ENCODE assay signal across 8 cellular contexts in the genomic region with DNA sequence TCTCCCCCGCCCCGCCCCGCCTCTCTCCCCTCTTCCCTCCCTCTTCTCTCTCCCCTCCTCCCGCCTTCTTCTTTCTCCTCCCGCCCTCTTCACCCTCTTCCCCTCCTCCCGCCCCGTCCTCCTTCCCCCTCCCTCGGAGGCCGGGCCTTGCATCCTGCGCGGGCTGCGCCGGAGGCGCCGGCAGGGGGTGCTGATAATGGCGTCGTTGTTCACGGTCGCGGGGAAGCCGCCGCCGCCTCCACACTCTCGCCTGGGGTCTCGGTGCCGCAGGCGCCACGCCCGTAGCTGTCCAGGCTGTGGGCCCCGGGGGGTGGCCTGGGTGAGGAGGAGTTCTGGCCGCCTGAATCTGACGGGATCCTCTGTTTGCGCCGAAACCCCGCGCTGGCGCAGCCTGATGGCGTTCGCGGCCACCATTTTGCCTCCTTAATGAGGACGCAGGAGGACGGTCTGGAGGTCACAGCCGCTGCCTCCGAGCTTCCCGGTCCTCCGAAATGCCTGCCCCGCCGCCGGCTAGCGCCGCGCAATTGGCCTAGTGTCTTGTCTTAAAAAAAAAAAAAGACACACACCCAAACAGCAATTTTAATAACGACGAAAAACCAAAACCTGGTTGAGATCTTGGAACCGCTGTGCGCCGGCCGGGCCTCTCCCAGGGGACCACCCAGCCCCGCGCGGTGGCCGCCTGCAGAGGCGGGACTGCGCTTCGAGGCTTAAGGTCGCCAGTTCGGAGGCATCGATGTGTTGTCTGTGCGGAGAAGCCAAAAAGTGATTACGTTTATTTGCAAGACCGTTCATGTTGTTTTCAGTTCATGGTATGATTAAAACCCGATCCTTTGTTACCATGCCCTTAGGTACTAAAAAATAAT.
DNase-seq lines count a peak whose midpoint lies in the region; ATAC-seq and TF ChIP-seq lines count a peak whose summit lies in the region.

No MANE protein-coding gene starts in this region.

- H3K4me1 ChIP-seq in OCI-LY7 (ENCODE audit: insufficient read depth, low read length, poor library complexity, severe bottlenecking) (peaks cover 30% of the 10 kb centered on the region), mucosa of rectum (ENCODE audit: control insufficient read depth in 2 of 2, insufficient read depth in 2 of 2, low read length in 2 of 2) (peaks cover 7 to 9% of the 10 kb centered on the region in 2 donors)

- H3K27ac ChIP-seq in OCI-LY7 (ENCODE audit: low read depth, low read length, poor library complexity, severe bottlenecking) (peak overlapping the region; percentile 97), mucosa of rectum (ENCODE audit: low read depth in 2 of 2, low read length in 2 of 2) (peak overlapping the region; percentile 100)

- no peaks in the 10 kb centered on the region for H3K9me3 Mint-ChIP-seq in IgD-negative memory B cell

- peak overlapping the region; percentile 99 to 100 for H3K9ac ChIP-seq in mucosa of rectum (ENCODE audit: low read depth in 1 of 2, low read length in 2 of 2)

- H3K9me2 ChIP-seq in OCI-LY7 (ENCODE audit: insufficient read depth, low read length): no peaks in the 10 kb centered on the region

- no peaks in the 10 kb centered on the region for H3K36me3 ChIP-seq in OCI-LY7 (ENCODE audit: insufficient read depth, low read length)
- no peaks in the 10 kb centered on the region for H3K36me3 ChIP-seq in mucosa of rectum (ENCODE audit: control insufficient read depth in 2 of 2, insufficient read depth in 2 of 2, low read length in 2 of 2)

- POLR2A ChIA-PET in OCI-LY7 (lab: Charles Lee): interaction anchor here (0.6 to 4.3 kb wide), 19 partner anchors 12 to 1806 kb away, joined by 3 to 46 read pairs (median 5); partner anchors contain the start of genes COX20 and HNRNPU

- H3K27ac Mint-ChIP-seq in IgD-negative memory B cell: peak overlapping the region; percentile 97 to 100 (median 97)

- H4K20me1 ChIP-seq in OCI-LY7 (ENCODE audit: insufficient read depth, low read length): no peaks in the 10 kb centered on the region

- intact Hi-C loops in OCI-LY7 (cut with micrococcal nuclease; ENCODE audit: unreplicated experiment): loop anchor here (1.0 to 5.0 kb wide), 6 partner anchors 51 to 519 kb away; partner anchors contain the start of genes ADSS2, COX20, DESI2 and HNRNPU

- peak; percentile 75 for TF ChIP-seq CTCF in OCI-LY7 (conservative IDR thresholded peaks at IDR 0.05; ENCODE audit: low read length)
- TF ChIP-seq CTCF in epithelial cell of proximal tubule (conservative IDR thresholded peaks at IDR 0.05; ENCODE audit: low read depth, low read length): peak; percentile 58

- no peaks in the 10 kb centered on the region for H3K36me3 Mint-ChIP-seq in IgD-negative memory B cell

- no peaks in the 10 kb centered on the region for H3K27me3 Mint-ChIP-seq in IgD-negative memory B cell

- peaks cover 35% of the 10 kb centered on the region; the same call in 1 of the 2 replicates for H3K79me2 ChIP-seq in OCI-LY7 (ENCODE audit: insufficient read depth, low read depth, low read length)

- H2AFZ ChIP-seq in OCI-LY7 (ENCODE audit: low read length): peak overlapping the region; percentile 85

- H3K4me2 ChIP-seq in OCI-LY7 (ENCODE audit: low read length): peak overlapping the region; percentile 97

- peaks cover 7 to 12% (median 9%) of the 10 kb centered on the region in 3 donors for H3K4me1 Mint-ChIP-seq in IgD-negative memory B cell

- peak; percentile 98 for DNase-seq in DMS53 (lab: John Stamatoyannopoulos, UW)
- peak; percentile 96 for DNase-seq in OCI-LY7 (ENCODE audit: low spot score)
- DNase-seq in activated T-cell treated with anti-CD3 and anti-CD28 coated beads for 4 hours: peak; percentile 88
- no peak for DNase-seq in epithelial cell of proximal tubule (ENCODE audit: low read depth)
- DNase-seq in stimulated activated CD8-positive, alpha-beta memory T cell treated with anti-CD3 and anti-CD28 coated beads, Interleukin-4, amount 100 ng/mL, for 4 hours (ENCODE audit: low read depth in 2 of 2, low spot score in 1 of 2): peak; percentile 76 to 87

- CTCF ChIA-PET in OCI-LY7 (lab: Charles Lee; ENCODE audit: unreplicated experiment): interaction anchor here (0.9 kb wide), 1 partner anchor 14 kb away, joined by 3 read pairs; no protein-coding TSS in a partner anchor

- H3K27me3 ChIP-seq in mucosa of rectum (ENCODE audit: control insufficient read depth in 2 of 2, insufficient read depth in 2 of 2, low read length in 2 of 2): no peaks in the 10 kb centered on the region

- ATAC-seq in GM21576 (IDR thresholded peaks at IDR 0.05; ENCODE audit: unreplicated experiment): peak; percentile 67

- BruUV-seq in OCI-LY7 (replicated peaks; lab: Mats Ljungman, UMichigan): no TSS peak

- H3K4me3 Mint-ChIP-seq in IgD-negative memory B cell: peak overlapping the region; percentile 91 to 98 (median 96)

- H3K4me3 ChIP-seq in OCI-LY7 (ENCODE audit: low read depth, low read length, poor library complexity, severe bottlenecking): peak overlapping the region; percentile 85
- peak overlapping the region; percentile 75 for H3K4me3 ChIP-seq in epithelial cell of proximal tubule (ENCODE audit: low read depth, low read length)
- peak overlapping the region; percentile 82 to 97 for H3K4me3 ChIP-seq in mucosa of rectum (ENCODE audit: low read length in 2 of 2)

- no peaks in the 10 kb centered on the region for H3K9me3 ChIP-seq in OCI-LY7 (ENCODE audit: low read length)
- H3K9me3 ChIP-seq in mucosa of rectum (ENCODE audit: control insufficient read depth in 2 of 2, low read length in 2 of 2): no peaks in the 10 kb centered on the region
